19 cellular contexts compared by ENCODE assay signal in genomic region chr2:164114937-164115336, GRCh38.
"Had no signal": no experiment of that assay in that cellular context is flagged by ENCODE, and none has a peak within 500 bp of the region (broad histone marks: within the 10 kb centered on the region; RNA-seq: fewer than 3 reads in every experiment).

No MANE protein-coding gene starts in this region.

- H3K27ac ChIP-seq: breast epithelium, esophagus muscularis mucosa, lower lobe of right lung, parathyroid adenoma, sigmoid colon, stomach, vagina had no signal

- H3K9me3 Mint-ChIP-seq: activated CD4-positive, alpha-beta T cell treated with anti-CD3 and anti-CD28 coated beads, Interleukin-2, amount 10 ng/mL, durations not matched to agents 7 days and 5 days; activated naive CD4-positive, alpha-beta T cell treated with anti-CD3 and anti-CD28 coated beads, Interleukin-2, amount 10 ng/mL, durations not matched to agents 7 days and 5 days; activated naive CD8-positive, alpha-beta T cell treated with anti-CD3 and anti-CD28 coated beads, Interleukin-2, amount 50 U/mL, for 24 hours; mesothelial cell of epicardium had no signal

- H3K27me3 ChIP-seq: breast epithelium, esophagus muscularis mucosa, sigmoid colon, stomach, vagina had no signal

- H3K9me3 ChIP-seq: breast epithelium, esophagus muscularis mucosa, lower lobe of right lung, sigmoid colon, stomach, vagina had no signal

- H3K36me3 ChIP-seq: breast epithelium, esophagus muscularis mucosa, lower lobe of right lung, sigmoid colon, stomach, vagina had no signal

- H3K4me1 Mint-ChIP-seq: activated CD4-positive, alpha-beta T cell treated with anti-CD3 and anti-CD28 coated beads, Interleukin-2, amount 10 ng/mL, durations not matched to agents 7 days and 5 days; activated naive CD4-positive, alpha-beta T cell treated with anti-CD3 and anti-CD28 coated beads, Interleukin-2, amount 10 ng/mL, durations not matched to agents 7 days and 5 days; activated naive CD8-positive, alpha-beta T cell treated with anti-CD3 and anti-CD28 coated beads, Interleukin-2, amount 50 U/mL, for 24 hours; stimulated activated effector memory CD8-positive, alpha-beta T cell treated with anti-CD3 and anti-CD28 coated beads, Interleukin-12 subunit alpha, Interleukin-12 subunit beta, amount 100 ng/mL, for 72 hours had no signal

- H3K36me3 Mint-ChIP-seq: activated naive CD4-positive, alpha-beta T cell treated with anti-CD3 and anti-CD28 coated beads, Interleukin-2, amount 10 ng/mL, durations not matched to agents 7 days and 5 days; mesothelial cell of epicardium; natural killer cell treated with Interleukin-12 subunit alpha and Interleukin-12 subunit beta and Interleukin-15 and Interleukin-18, amount 100 ng/mL, for 72 hours; stimulated activated effector memory CD8-positive, alpha-beta T cell treated with anti-CD3 and anti-CD28 coated beads, Interleukin-12 subunit alpha, Interleukin-12 subunit beta, amount 100 ng/mL, for 72 hours had no signal

- H3K4me3 ChIP-seq: breast epithelium, esophagus muscularis mucosa, lower lobe of right lung, sigmoid colon, stomach, vagina had no signal

- H3K27ac Mint-ChIP-seq: activated CD4-positive, alpha-beta T cell treated with anti-CD3 and anti-CD28 coated beads, Interleukin-2, amount 10 ng/mL, durations not matched to agents 7 days and 5 days; activated CD8-positive, alpha-beta T cell treated with anti-CD3 and anti-CD28 coated beads, Interleukin-2, amount 10 ng/mL, durations not matched to agents 7 days and 5 days; activated naive CD4-positive, alpha-beta T cell treated with anti-CD3 and anti-CD28 coated beads, Interleukin-2, amount 10 ng/mL, durations not matched to agents 7 days and 5 days; activated naive CD8-positive, alpha-beta T cell treated with anti-CD3 and anti-CD28 coated beads, Interleukin-2, amount 50 U/mL, for 24 hours; mesothelial cell of epicardium; natural killer cell treated with Interleukin-12 subunit alpha and Interleukin-12 subunit beta and Interleukin-15 and Interleukin-18, amount 100 ng/mL, for 72 hours; stimulated activated effector memory CD8-positive, alpha-beta T cell treated with anti-CD3 and anti-CD28 coated beads, Interleukin-12 subunit alpha, Interleukin-12 subunit beta, amount 100 ng/mL, for 72 hours had no signal

- H3K4me3 Mint-ChIP-seq: activated CD4-positive, alpha-beta T cell treated with anti-CD3 and anti-CD28 coated beads, Interleukin-2, amount 10 ng/mL, durations not matched to agents 7 days and 5 days; activated CD8-positive, alpha-beta T cell treated with anti-CD3 and anti-CD28 coated beads, Interleukin-2, amount 10 ng/mL, durations not matched to agents 7 days and 5 days; activated naive CD4-positive, alpha-beta T cell treated with anti-CD3 and anti-CD28 coated beads, Interleukin-2, amount 10 ng/mL, durations not matched to agents 7 days and 5 days; activated naive CD8-positive, alpha-beta T cell treated with anti-CD3 and anti-CD28 coated beads, Interleukin-2, amount 50 U/mL, for 24 hours; activated T-cell treated with anti-CD3 and anti-CD28 coated beads, Interleukin-2, amount 50 U/mL, for 4 hours; mesothelial cell of epicardium; natural killer cell treated with Interleukin-12 subunit alpha and Interleukin-12 subunit beta and Interleukin-15 and Interleukin-18, amount 100 ng/mL, for 72 hours; stimulated activated effector memory CD8-positive, alpha-beta T cell treated with anti-CD3 and anti-CD28 coated beads, Interleukin-12 subunit alpha, Interleukin-12 subunit beta, amount 100 ng/mL, for 72 hours had no signal

- DNase-seq: activated CD4-positive, alpha-beta T cell treated with anti-CD3 and anti-CD28 coated beads, Interleukin-2, amount 10 ng/mL, durations not matched to agents 7 days and 5 days; activated CD8-positive, alpha-beta T cell treated with anti-CD3 and anti-CD28 coated beads, Interleukin-2, amount 10 ng/mL, durations not matched to agents 7 days and 5 days; activated naive CD4-positive, alpha-beta T cell treated with anti-CD3 and anti-CD28 coated beads, Interleukin-2, amount 10 ng/mL, durations not matched to agents 7 days and 5 days; activated naive CD8-positive, alpha-beta T cell treated with anti-CD3 and anti-CD28 coated beads, Interleukin-2, amount 50 U/mL, for 24 hours; activated T-cell treated with anti-CD3 and anti-CD28 coated beads, Interleukin-2, amount 50 U/mL, for 4 hours; aorta; cerebellar nuclear complex; cortex of kidney; lower lobe of right lung; sigmoid colon; stimulated activated CD4-positive, alpha-beta T cell treated with anti-CD3 and anti-CD28 coated beads, Interleukin-4, amount 100 ng/mL, for 24 hours; stomach had no signal

- H3K4me1 ChIP-seq: breast epithelium, esophagus muscularis mucosa, lower lobe of right lung, parathyroid adenoma, sigmoid colon, stomach, vagina had no signal

- H3K27me3 Mint-ChIP-seq: activated CD4-positive, alpha-beta T cell treated with anti-CD3 and anti-CD28 coated beads, Interleukin-2, amount 10 ng/mL, durations not matched to agents 7 days and 5 days; activated naive CD4-positive, alpha-beta T cell treated with anti-CD3 and anti-CD28 coated beads, Interleukin-2, amount 10 ng/mL, durations not matched to agents 7 days and 5 days; activated naive CD8-positive, alpha-beta T cell treated with anti-CD3 and anti-CD28 coated beads, Interleukin-2, amount 50 U/mL, for 24 hours; natural killer cell treated with Interleukin-12 subunit alpha and Interleukin-12 subunit beta and Interleukin-15 and Interleukin-18, amount 100 ng/mL, for 72 hours had no signal
